ENCODE assay signal across 18 cellular contexts in the genomic region with DNA sequence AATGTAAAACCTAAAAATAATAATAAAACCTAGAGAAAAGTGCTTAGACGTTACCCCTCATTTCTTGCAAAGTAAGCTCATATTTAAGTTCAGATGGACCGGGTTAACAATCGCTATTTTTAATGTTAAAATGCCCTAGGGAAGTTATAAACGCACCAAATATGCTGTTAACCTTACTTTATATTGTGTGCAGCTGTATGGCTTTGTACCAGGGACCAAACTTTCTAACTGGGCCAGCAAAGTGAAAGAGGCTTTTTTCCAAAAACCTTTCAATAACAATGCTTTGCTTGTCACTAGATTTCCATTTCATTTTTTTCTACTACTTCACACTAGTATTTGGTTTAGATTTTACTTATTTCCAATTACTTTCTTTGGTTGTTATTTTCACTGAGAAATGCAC.
DNase-seq lines count a peak whose midpoint lies in the region; TF ChIP-seq lines count a peak whose summit lies in the region.
"Had no signal": no experiment of that assay in that cellular context is flagged by ENCODE, and none has a peak within 500 bp of the region (broad histone marks: within the 10 kb centered on the region; RNA-seq: fewer than 3 reads in every experiment).

No MANE protein-coding gene starts in this region.

- no peaks in the 10 kb centered on the region for H3K27me3 ChIP-seq in BJ (ENCODE audit: control insufficient read depth, insufficient read depth, low read length)

- POLR2A ChIA-PET in BJ (lab: Charles Lee): interaction anchor here (0.5 to 0.7 kb wide), 2 partner anchors 188 to 469 kb away, joined by 3 read pairs; no protein-coding TSS in a partner anchor

- H3K4me3 ChIP-seq in BJ (ENCODE audit: low read depth, low read length) (no peak overlapping the region), skeletal muscle cell (ENCODE audit: low read depth, low read length) (no peak overlapping the region)

- CTCF ChIA-PET in BJ (lab: Yijun Ruan, JAX): no interaction called here

- no peaks in the 10 kb centered on the region for H3K36me3 ChIP-seq in BJ (ENCODE audit: control insufficient read depth, insufficient read depth, low read length)

- peak; percentile 21 for DNase-seq in BJ (ENCODE audit: low read depth)
- DNase-seq in RPMI7951 (ENCODE audit: low read depth): peak; percentile 40
- peak; percentile 86 for DNase-seq in fibroblast of peridontal ligament (ENCODE audit: extremely low read depth)
- DNase-seq in skeletal muscle cell (ENCODE audit: low read depth): peak; percentile 14
- no peak for DNase-seq in DMS79 (lab: John Stamatoyannopoulos, UW)
- DNase-seq in DMS53 treated with DMSO at 0.1 percent for 48 hours (lab: John Stamatoyannopoulos, UW; ENCODE audit: unreplicated experiment): no peak
- no peak for DNase-seq in activated CD8-positive, alpha-beta memory T cell treated with anti-CD3 and anti-CD28 coated beads, Interleukin-2, amount 50 U/mL, for 4 hours
- DNase-seq: 8988T; AML-193; CD8-positive, alpha-beta memory T cell; H7; KG1; NCI-H1105; NCI-H146; NCI-H2029; NCI-H226; NCI-H748 treated with DMSO at 0.1 percent for 48 hours; Right ventricle myocardium superior had no signal

- no peak for TF ChIP-seq CTCF in BJ (IDR thresholded peaks at IDR 0.05; ENCODE audit: insufficient read depth, low read depth, low read length)

Comparison
In these comparisons a context has a peak if more than half of its experiments do, and no peak if none do; other contexts are left out.
1. DNase-seq: peak in BJ (single experiment), RPMI7951 (single experiment), fibroblast of peridontal ligament (single experiment) and skeletal muscle cell (single experiment); none in DMS79 (single experiment), DMS53 treated with DMSO at 0.1 percent for 48 hours (single experiment) and activated CD8-positive, alpha-beta memory T cell treated with anti-CD3 and anti-CD28 coated beads, Interleukin-2, amount 50 U/mL, for 4 hours (single experiment).